ENCODE assay signal across 10 cellular contexts in the genomic region with DNA sequence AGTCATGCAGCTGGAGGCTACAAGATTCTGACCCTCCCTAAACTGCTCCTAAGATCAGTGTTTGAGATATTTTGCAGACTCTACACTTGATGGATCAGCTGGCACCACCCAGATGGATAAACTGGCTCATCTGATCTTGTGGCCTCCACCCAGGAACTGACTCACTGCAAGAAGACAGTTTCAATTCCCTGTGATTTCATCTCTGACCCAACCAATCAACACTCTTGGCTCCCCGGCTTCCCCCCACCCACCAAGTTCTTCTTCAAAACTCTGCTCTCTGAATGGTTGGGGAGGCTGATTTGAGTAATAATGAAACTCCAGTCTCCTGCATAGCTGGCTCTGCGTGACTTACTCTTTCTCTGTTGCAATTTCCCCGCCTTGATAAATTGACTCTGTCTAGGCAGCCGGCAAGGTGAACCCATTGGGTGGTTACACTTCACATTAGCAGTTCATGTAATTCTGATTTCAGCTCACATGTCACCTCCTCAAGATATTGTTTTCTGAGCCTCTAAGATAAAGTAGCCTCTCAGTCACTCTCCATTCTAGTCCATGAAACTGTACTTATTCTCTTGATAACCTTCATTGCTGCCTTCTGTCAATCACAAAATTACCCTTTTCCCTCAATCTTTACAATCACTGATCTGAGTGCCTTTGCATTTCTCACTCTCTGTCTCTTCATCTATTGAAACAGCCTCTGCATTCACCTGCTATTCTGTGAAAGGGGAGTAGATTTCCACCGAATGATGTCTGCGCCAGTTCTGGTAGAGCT. TPM values are rescaled to one million over a fixed set of nuclear protein-coding genes. Genes with fewer than 3 reads are reported as not detected.
DNase-seq lines count a peak whose midpoint lies in the region; ATAC-seq, FAIRE-seq and TF ChIP-seq lines count a peak whose summit lies in the region.
"Had no signal": no experiment of that assay in that cellular context is flagged by ENCODE, and none has a peak within 500 bp of the region (broad histone marks: within the 10 kb centered on the region; RNA-seq: fewer than 3 reads in every experiment).

No MANE protein-coding gene starts in this region.

- intact Hi-C loops in right cardiac atrium (cut with DNase I), result loop anchor here in 1 of 4 donors (10.0 kb wide), 1 partner anchor 100 kb away; no protein-coding TSS in a partner anchor
- intact Hi-C loops in CD4-positive, alpha-beta T cell (cut with DNase I, micrococcal nuclease), result no loop called here

- DNase-seq in HUDEP-2 (lab: John Stamatoyannopoulos, UW; ENCODE audit: unreplicated experiment in 76 of 76), result peak in 68 of 76 experiments; percentile 15 to 94 (median 72)
- peak; percentile 41 for DNase-seq in activated CD4-positive, alpha-beta memory T cell treated with anti-CD3 and anti-CD28 coated beads, Interleukin-2, amount 10 ng/mL, durations not matched to agents 7 days and 5 days
- DNase-seq in right cardiac atrium, result peak; percentile 72 to 81 (median 75)
- DNase-seq in stimulated activated CD8-positive, alpha-beta memory T cell treated with anti-CD3 and anti-CD28 coated beads, Interleukin-4, amount 100 ng/mL, for 48 hours, result peak; percentile 46
- no peak for DNase-seq in CD4-positive, alpha-beta T cell
- DNase-seq in urothelium cell line (ENCODE audit: low spot score), result no peak
- no peak for DNase-seq in NCI-H2196 treated with DMSO at 0.1 percent for 48 hours (lab: John Stamatoyannopoulos, UW; ENCODE audit: unreplicated experiment)
- no peak for DNase-seq in DMS153 treated with DMSO at 0.1 percent for 48 hours (lab: John Stamatoyannopoulos, UW; ENCODE audit: unreplicated experiment)

- no peak overlapping the region for H3K27ac Mint-ChIP-seq in activated CD4-positive, alpha-beta memory T cell treated with anti-CD3 and anti-CD28 coated beads, Interleukin-2, amount 10 ng/mL, durations not matched to agents 7 days and 5 days
- no peak overlapping the region for H3K27ac Mint-ChIP-seq in CD4-positive, alpha-beta T cell
- H3K27ac Mint-ChIP-seq: IgD-negative memory B cell had no signal

- no peaks in the 10 kb centered on the region for H3K27me3 ChIP-seq in right cardiac atrium (ENCODE audit: control insufficient read depth, insufficient read depth)
- H3K27me3 ChIP-seq in CD4-positive, alpha-beta T cell (ENCODE audit: control insufficient read depth, insufficient read depth, low read length), result peaks cover 4% of the 10 kb centered on the region

- H3K9me3 Mint-ChIP-seq in activated CD4-positive, alpha-beta memory T cell treated with anti-CD3 and anti-CD28 coated beads, Interleukin-2, amount 10 ng/mL, durations not matched to agents 7 days and 5 days, result peaks cover 11% of the 10 kb centered on the region
- no peaks in the 10 kb centered on the region for H3K9me3 Mint-ChIP-seq in CD4-positive, alpha-beta T cell

- no peak overlapping the region for H3K4me3 ChIP-seq in right cardiac atrium (ENCODE audit: low read length)

- H3K4me1 ChIP-seq in right cardiac atrium (ENCODE audit: control insufficient read depth, insufficient read depth, low read length), result peaks cover 3% of the 10 kb centered on the region

- no peaks in the 10 kb centered on the region for H3K4me1 Mint-ChIP-seq in activated CD4-positive, alpha-beta memory T cell treated with anti-CD3 and anti-CD28 coated beads, Interleukin-2, amount 10 ng/mL, durations not matched to agents 7 days and 5 days
- H3K4me1 Mint-ChIP-seq in CD4-positive, alpha-beta T cell (ENCODE audit: low read depth), result no peaks in the 10 kb centered on the region

- CTCF ChIA-PET in activated CD4-positive, alpha-beta memory T cell treated with anti-CD3 and anti-CD28 coated beads, Interleukin-2, amount 10 ng/mL, durations not matched to agents 7 days and 5 days (lab: Charles Lee), result no interaction called here
- CTCF ChIA-PET in CD4-positive, alpha-beta T cell (lab: Charles Lee), result no interaction called here

- no peak for TF ChIP-seq CTCF in CD4-positive, alpha-beta T cell (IDR thresholded peaks at IDR 0.05)

- H3K4me3 Mint-ChIP-seq in activated CD4-positive, alpha-beta memory T cell treated with anti-CD3 and anti-CD28 coated beads, Interleukin-2, amount 10 ng/mL, durations not matched to agents 7 days and 5 days, result no peak overlapping the region
- no peak overlapping the region for H3K4me3 Mint-ChIP-seq in CD4-positive, alpha-beta T cell
- H3K4me3 Mint-ChIP-seq: IgD-negative memory B cell had no signal

- H3K9me3 ChIP-seq in right cardiac atrium (ENCODE audit: control insufficient read depth, low read length), result no peaks in the 10 kb centered on the region
- H3K9me3 ChIP-seq in CD4-positive, alpha-beta T cell (ENCODE audit: control insufficient read depth, low read length), result no peaks in the 10 kb centered on the region

- H3K27me3 Mint-ChIP-seq in activated CD4-positive, alpha-beta memory T cell treated with anti-CD3 and anti-CD28 coated beads, Interleukin-2, amount 10 ng/mL, durations not matched to agents 7 days and 5 days, result no peaks in the 10 kb centered on the region
- H3K27me3 Mint-ChIP-seq in CD4-positive, alpha-beta T cell, result peaks cover 22% of the 10 kb centered on the region

- POLR2A ChIA-PET in activated CD4-positive, alpha-beta memory T cell treated with anti-CD3 and anti-CD28 coated beads, Interleukin-2, amount 10 ng/mL, durations not matched to agents 7 days and 5 days (lab: Charles Lee), result interaction anchor here (0.6 kb wide), 1 partner anchor 386 kb away, joined by 3 read pairs; the partner anchor contains the start of gene ZNF836
- POLR2A ChIA-PET in CD4-positive, alpha-beta T cell (lab: Charles Lee), result no interaction called here

- no peaks in the 10 kb centered on the region for H3K36me3 Mint-ChIP-seq in activated CD4-positive, alpha-beta memory T cell treated with anti-CD3 and anti-CD28 coated beads, Interleukin-2, amount 10 ng/mL, durations not matched to agents 7 days and 5 days (ENCODE audit: low read depth)
- H3K36me3 Mint-ChIP-seq in CD4-positive, alpha-beta T cell (ENCODE audit: low read depth), result no peaks in the 10 kb centered on the region

- WGBS in right cardiac atrium, result 62% methylated on average over 6 of the region's 6 CpGs

- no peak for FAIRE-seq in urothelium cell line (lab: Jason Lieb, UNC)

- H3K27ac ChIP-seq in right cardiac atrium (ENCODE audit: low read length), result peak overlapping the region; percentile 56
- no peak overlapping the region for H3K27ac ChIP-seq in CD4-positive, alpha-beta T cell (ENCODE audit: low read depth, low read length)

- peak; percentile 83 to 92 for ATAC-seq in right cardiac atrium
- ATAC-seq in CD4-positive, alpha-beta T cell (ENCODE audit: poor library complexity), result no peak

RNA-seq across cellular contexts. Expression of gene FPR3, which starts 9.9 kb away (rescaled TPM):
- total RNA-seq in activated CD4-positive, alpha-beta memory T cell treated with anti-CD3 and anti-CD28 coated beads, Interleukin-2, amount 10 ng/mL, durations not matched to agents 7 days and 5 days, result not detected
- 10 to 100 TPM in 1 of 4 donors, 1 to 10 TPM in 3; 4.2 to 11.8 (median 7.8) TPM for total RNA-seq in right cardiac atrium
- polyA plus RNA-seq in right cardiac atrium, result 1.6 TPM
- total RNA-seq in CD4-positive, alpha-beta T cell, result not detected
- polyA plus RNA-seq: IgD-negative memory B cell had no signal

RNA-seq across cellular contexts. Expression of gene FPR2, which starts 24.1 kb away (rescaled TPM):
- not detected for total RNA-seq in activated CD4-positive, alpha-beta memory T cell treated with anti-CD3 and anti-CD28 coated beads, Interleukin-2, amount 10 ng/mL, durations not matched to agents 7 days and 5 days
- total RNA-seq in right cardiac atrium, result 1 to 10 TPM in 2 of 4 donors, under 1 TPM in 2; 0.42 to 1.4 (median 1.0) TPM
- 0.09 TPM for polyA plus RNA-seq in right cardiac atrium
- total RNA-seq in CD4-positive, alpha-beta T cell, result not detected
- total RNA-seq: temporal lobe had no signal
- polyA plus RNA-seq: IgD-negative memory B cell had no signal

RNA-seq across cellular contexts. Expression of gene FPR1, which starts 33.4 kb away (rescaled TPM):
- total RNA-seq in activated CD4-positive, alpha-beta memory T cell treated with anti-CD3 and anti-CD28 coated beads, Interleukin-2, amount 10 ng/mL, durations not matched to agents 7 days and 5 days, result not detected
- 10 to 100 TPM in 1 of 4 donors, 1 to 10 TPM in 3; 3.6 to 15.1 (median 7.0) TPM for total RNA-seq in right cardiac atrium
- polyA plus RNA-seq in right cardiac atrium, result 0.97 TPM
- total RNA-seq in CD4-positive, alpha-beta T cell, result 1 to 10 TPM; 1.2 to 1.9 TPM

Comparison
In these comparisons a context has a peak if more than half of its experiments do, and no peak if none do; other contexts are left out.
1. DNase-seq: peak in HUDEP-2 (68 of 76), activated CD4-positive, alpha-beta memory T cell treated with anti-CD3 and anti-CD28 coated beads, Interleukin-2, amount 10 ng/mL, durations not matched to agents 7 days and 5 days (single experiment), right cardiac atrium (3 of 3) and stimulated activated CD8-positive, alpha-beta memory T cell treated with anti-CD3 and anti-CD28 coated beads, Interleukin-4, amount 100 ng/mL, for 48 hours (single experiment); none in CD4-positive, alpha-beta T cell (0 of 10), urothelium cell line (single experiment), NCI-H2196 treated with DMSO at 0.1 percent for 48 hours (single experiment) and DMS153 treated with DMSO at 0.1 percent for 48 hours (single experiment).
2. RNA of gene FPR3, which starts 9.9 kb away (total RNA-seq): 4.2 to 11.8 TPM in right cardiac atrium; not detected in activated CD4-positive, alpha-beta memory T cell treated with anti-CD3 and anti-CD28 coated beads, Interleukin-2, amount 10 ng/mL, durations not matched to agents 7 days and 5 days and not detected in CD4-positive, alpha-beta T cell; every median in the first group is over 4 times any median in the second.